ENCODE assay signal across 29 cellular contexts in the genomic region with DNA sequence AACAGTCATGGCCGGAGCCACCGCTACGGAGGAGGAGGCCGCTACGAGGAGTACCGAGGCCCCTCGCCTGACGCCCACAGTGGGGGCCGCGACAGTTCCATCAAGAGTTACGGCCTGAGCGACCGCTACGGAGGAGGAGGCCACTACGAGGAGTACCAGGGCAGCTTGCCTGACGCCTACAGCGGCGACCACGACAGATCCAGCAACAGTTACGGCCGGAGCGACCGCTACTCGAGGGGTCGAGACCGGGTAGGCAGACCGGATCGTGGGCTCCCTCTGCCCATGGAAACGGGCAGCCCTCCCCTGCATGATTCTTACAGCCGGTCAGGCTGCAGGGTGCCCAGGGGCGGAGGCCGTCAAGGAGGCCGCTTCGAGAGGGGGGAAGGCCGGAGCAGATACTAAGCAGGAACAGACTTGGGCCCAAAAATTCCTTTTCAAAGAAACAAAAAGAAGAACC. TPM values are rescaled to one million over a fixed set of nuclear protein-coding genes. Genes with fewer than 3 reads are reported as not detected.
DNase-seq lines count a peak whose midpoint lies in the region; TF ChIP-seq lines count a peak whose summit lies in the region.
"Had no signal": no experiment of that assay in that cellular context is flagged by ENCODE, and none has a peak within 500 bp of the region (broad histone marks: within the 10 kb centered on the region; RNA-seq: fewer than 3 reads in every experiment).

No MANE protein-coding gene starts in this region.

- H3K4me3 Mint-ChIP-seq in chondrocyte (ENCODE audit: unreplicated experiment): no peak overlapping the region
- H3K4me3 Mint-ChIP-seq: B cell; CD14-positive monocyte; CD4-positive, alpha-beta memory T cell; CD4-positive, alpha-beta T cell; CD4-positive, CD25-positive, alpha-beta regulatory T cell; CD8-positive, alpha-beta memory T cell; CD8-positive, alpha-beta T cell had no signal

- no peaks in the 10 kb centered on the region for H3K4me1 Mint-ChIP-seq in chondrocyte (ENCODE audit: low read depth)
- H3K4me1 Mint-ChIP-seq: B cell; CD14-positive monocyte; CD4-positive, alpha-beta memory T cell; CD8-positive, alpha-beta memory T cell had no signal

- H3K27me3 Mint-ChIP-seq in chondrocyte (ENCODE audit: low read depth): no peaks in the 10 kb centered on the region
- H3K27me3 Mint-ChIP-seq: B cell; CD4-positive, alpha-beta memory T cell; CD4-positive, alpha-beta T cell; CD4-positive, CD25-positive, alpha-beta regulatory T cell; CD8-positive, alpha-beta memory T cell had no signal

- CTCF ChIA-PET in HEK293T (lab: Yijun Ruan, JAX): no interaction called here

- TF ChIP-seq CTCF in chondrocyte (IDR thresholded peaks at IDR 0.05): no peak

- intact Hi-C loops in posterior vena cava (cut with DNase I): no loop called here

- no peak overlapping the region for H3K27ac Mint-ChIP-seq in chondrocyte (ENCODE audit: unreplicated experiment)
- H3K27ac Mint-ChIP-seq: B cell; CD14-positive monocyte; CD4-positive, alpha-beta memory T cell; CD4-positive, alpha-beta T cell; CD4-positive, CD25-positive, alpha-beta regulatory T cell; CD8-positive, alpha-beta memory T cell; CD8-positive, alpha-beta T cell had no signal

- H3K36me3 Mint-ChIP-seq in chondrocyte (ENCODE audit: low read depth): no peaks in the 10 kb centered on the region
- H3K36me3 Mint-ChIP-seq: CD14-positive monocyte; CD4-positive, alpha-beta memory T cell; CD4-positive, CD25-positive, alpha-beta regulatory T cell; CD8-positive, alpha-beta memory T cell; CD8-positive, alpha-beta T cell had no signal

- DNase-seq in chondrocyte (ENCODE audit: low spot score) (peak; percentile 88), posterior vena cava (ENCODE audit: low spot score) (peak; percentile 72), HEK293T (ENCODE audit: extremely low spot score) (no peak)
- no peak for DNase-seq in stimulated activated naive CD4-positive, alpha-beta T cell (lab: John Stamatoyannopoulos, UW)
- DNase-seq: 8988T; ACHN; AML-193; BE2C; C1 segment of cervical spinal cord; Caco-2; Calu3; CD4-positive, alpha-beta memory T cell; CD4-positive, alpha-beta T cell; CD4-positive, CD25-positive, alpha-beta regulatory T cell; CD8-positive, alpha-beta memory T cell; CD8-positive, alpha-beta T cell; COR-L47; DMS 273 treated with DMSO at 0.1 percent for 48 hours; DMS153; DMS53; DMS79; DMS79 treated with DMSO at 0.1 percent for 48 hours; DND-41; EL had no signal

- H3K9me3 Mint-ChIP-seq in chondrocyte (ENCODE audit: low read depth): no peaks in the 10 kb centered on the region

- POLR2A ChIA-PET in HEK293T (lab: Yijun Ruan, JAX): no interaction called here

TF ChIP-seq in HEK293T, 16 proteins besides CTCF, POLR2A, EP300 and RAD21:
- TF ChIP-seq BHLHE40 (IDR thresholded peaks at IDR 0.05; ENCODE audit: borderline replicate concordance) (no peak), ZNF384 (IDR thresholded peaks at IDR 0.05) (no peak)

RNA-seq across cellular contexts. Expression of a gene that starts 3.1 kb away (rescaled TPM):
- total RNA-seq in chondrocyte (not detected in 3 replicates), posterior vena cava (not detected)
- total RNA-seq: A172; A673; B cell; Caco-2; Calu3; CD4-positive, alpha-beta memory T cell; CD4-positive, alpha-beta T cell; CD4-positive, CD25-positive, alpha-beta regulatory T cell; CD8-positive, alpha-beta memory T cell; CD8-positive, alpha-beta T cell; Daoy had no signal

RNA-seq across cellular contexts. Expression of a gene that starts 41.6 kb away (rescaled TPM):
- total RNA-seq in chondrocyte: 10.5 to 11.6 TPM (median 11.1 TPM) in 3 replicates
- total RNA-seq in posterior vena cava: 1 to 10 TPM; 6.1 to 8.4 TPM
- total RNA-seq: B cell; Calu3; CD4-positive, alpha-beta memory T cell; CD4-positive, alpha-beta T cell; CD4-positive, CD25-positive, alpha-beta regulatory T cell; CD8-positive, alpha-beta memory T cell; CD8-positive, alpha-beta T cell had no signal

Comparison
In these comparisons a context has a peak if more than half of its experiments do, and no peak if none do; other contexts are left out.
1. DNase-seq: peak in chondrocyte (single experiment) and posterior vena cava (single experiment); none in HEK293T (single experiment) and stimulated activated naive CD4-positive, alpha-beta T cell (0 of 6).